Comparison of ENCODE assay signal across 12 cellular contexts in genomic region chr15:52221730-52222129, GRCh38. TPM values are rescaled to one million over a fixed set of nuclear protein-coding genes. Genes with fewer than 3 reads are reported as not detected.
DNase-seq lines count a peak whose midpoint lies in the region; ATAC-seq and TF ChIP-seq lines count a peak whose summit lies in the region.
"Had no signal": no experiment of that assay in that cellular context is flagged by ENCODE, and none has a peak within 500 bp of the region (broad histone marks: within the 10 kb centered on the region; RNA-seq: fewer than 3 reads in every experiment).

No MANE protein-coding gene starts in this region.

- H3F3A ChIP-seq in DOHH2 (ENCODE audit: control insufficient read depth, insufficient read depth), result peaks cover 35% of the 10 kb centered on the region

- ATAC-seq in GM19351 (IDR thresholded peaks at IDR 0.05; ENCODE audit: unreplicated experiment) (peak; percentile 71), HG03175 (IDR thresholded peaks at IDR 0.05; ENCODE audit: unreplicated experiment) (peak; percentile 64)
- ATAC-seq: left colon had no signal

- peaks cover 26% of the 10 kb centered on the region for H3K36me3 ChIP-seq in DOHH2 (ENCODE audit: control insufficient read depth, low read length)

- no peaks in the 10 kb centered on the region for H3K36me3 Mint-ChIP-seq in activated naive CD8-positive, alpha-beta T cell treated with anti-CD3 and anti-CD28 coated beads for 36 hours

- no peaks in the 10 kb centered on the region for H3K27me3 ChIP-seq in DOHH2 (ENCODE audit: control insufficient read depth, low read length)

- H3K4me1 ChIP-seq in DOHH2 (ENCODE audit: control insufficient read depth, low read length), result peaks cover 84% of the 10 kb centered on the region

- H3K4me3 ChIP-seq in DOHH2 (ENCODE audit: low read length), result peak overlapping the region; percentile 92

- peaks cover 11% of the 10 kb centered on the region for H3K4me1 Mint-ChIP-seq in activated naive CD8-positive, alpha-beta T cell treated with anti-CD3 and anti-CD28 coated beads for 36 hours

- H4K20me1 ChIP-seq in DOHH2 (ENCODE audit: control insufficient read depth, insufficient read depth, low read depth, low read length), result no peaks in the 10 kb centered on the region

- H3K9me3 ChIP-seq in DOHH2 (ENCODE audit: control insufficient read depth, insufficient read depth, low read length), result no peaks in the 10 kb centered on the region

- DNase-seq in activated naive CD8-positive, alpha-beta T cell treated with anti-CD3 and anti-CD28 coated beads for 36 hours, result no peak
- DNase-seq in AG08396 (ENCODE audit: low spot score) (no peak), NCI-H510A (lab: John Stamatoyannopoulos, UW) (no peak), NOMO-1 (lab: John Stamatoyannopoulos, UW; ENCODE audit: unreplicated experiment in 2 of 2) (no peak)
- DNase-seq in NK-92 treated with Interleukin-12 subunit alpha and Interleukin-12 subunit beta, amount 100 ng/mL, for 24 hours (lab: John Stamatoyannopoulos, UW), result no peak
- DNase-seq: activated CD4-positive, alpha-beta T cell treated with anti-CD3 and anti-CD28 coated beads for 48 hours; left colon; NCI-H187 had no signal

- no peak for TF ChIP-seq CTCF in DOHH2 (IDR thresholded peaks at IDR 0.05; ENCODE audit: low read depth, low read length, poor library complexity, severe bottlenecking)

- H3K27me3 Mint-ChIP-seq in activated naive CD8-positive, alpha-beta T cell treated with anti-CD3 and anti-CD28 coated beads for 36 hours, result no peaks in the 10 kb centered on the region

- no peaks in the 10 kb centered on the region for H3K9me2 ChIP-seq in DOHH2 (replicated peaks; ENCODE audit: control insufficient read depth, low read length)

- H3K79me2 ChIP-seq in DOHH2 (ENCODE audit: control insufficient read depth, low read length), result peaks cover 35% of the 10 kb centered on the region

- peak overlapping the region; percentile 86 for H3K27ac Mint-ChIP-seq in activated naive CD8-positive, alpha-beta T cell treated with anti-CD3 and anti-CD28 coated beads for 36 hours

- peak overlapping the region; percentile 70 for H3K4me3 Mint-ChIP-seq in activated naive CD8-positive, alpha-beta T cell treated with anti-CD3 and anti-CD28 coated beads for 36 hours

- no peaks in the 10 kb centered on the region for H3K9me3 Mint-ChIP-seq in activated naive CD8-positive, alpha-beta T cell treated with anti-CD3 and anti-CD28 coated beads for 36 hours

- H3K4me2 ChIP-seq in DOHH2 (ENCODE audit: low read length), result peak overlapping the region; percentile 92

- peak overlapping the region; percentile 87 for H3K27ac ChIP-seq in DOHH2 (ENCODE audit: low read depth, low read length)
- H3K27ac ChIP-seq: RWPE1 had no signal

RNA-seq across cellular contexts. Expression of gene GNB5, which starts 30.5 kb away (rescaled TPM):
- total RNA-seq in activated naive CD8-positive, alpha-beta T cell treated with anti-CD3 and anti-CD28 coated beads for 36 hours, result 10 to 100 TPM; 14.5 to 16.2 TPM
